18 cellular contexts compared by ENCODE assay signal in genomic region chr4:156799121-156799589, GRCh38.
A peak's percentile ranks its signal among the peaks of the same experiment; 100 is the strongest.
DNase-seq lines count a peak whose midpoint lies in the region; ATAC-seq and TF ChIP-seq lines count a peak whose summit lies in the region.
"Had no signal": no experiment of that assay in that cellular context is flagged by ENCODE, and none has a peak within 500 bp of the region (broad histone marks: within the 10 kb centered on the region; RNA-seq: fewer than 3 reads in every experiment).

No MANE protein-coding gene starts in this region.

- H4K20me1 ChIP-seq in fibroblast of lung (ENCODE audit: control insufficient read depth, extremely low read depth, insufficient read depth, low read length), result no peaks in the 10 kb centered on the region

- no peaks in the 10 kb centered on the region for H3K9me3 ChIP-seq in fibroblast of lung (ENCODE audit: control insufficient read depth, insufficient read depth, low read depth, low read length)
- H3K9me3 ChIP-seq: BE2C, sigmoid colon had no signal

- H3K4me1 ChIP-seq in fibroblast of lung (ENCODE audit: control insufficient read depth, extremely low read depth, insufficient read depth, low read length), result peaks cover 3% of the 10 kb centered on the region
- H3K4me1 ChIP-seq: BE2C had no signal

- H2AFZ ChIP-seq in fibroblast of lung (ENCODE audit: low read length), result no peak overlapping the region

- no peak overlapping the region for H3K4me2 ChIP-seq in fibroblast of lung (ENCODE audit: extremely low read depth, insufficient read depth, low read length)

- H3K27me3 ChIP-seq in fibroblast of lung (ENCODE audit: control insufficient read depth, insufficient read depth, low read length), result no peaks in the 10 kb centered on the region
- H3K27me3 ChIP-seq: BE2C, sigmoid colon had no signal

- H3K36me3 ChIP-seq in fibroblast of lung (ENCODE audit: control insufficient read depth, insufficient read depth, low read length), result peaks cover 2% of the 10 kb centered on the region
- H3K36me3 ChIP-seq: BE2C, sigmoid colon, WERI-Rb-1 had no signal

- CTCF ChIA-PET in RWPE1 (lab: Yijun Ruan, JAX), result no interaction called here

- POLR2A ChIA-PET in RWPE1 (lab: Yijun Ruan, JAX; ENCODE audit: low non-redundant PET), result no interaction called here

- H3K4me3 ChIP-seq in fibroblast of lung (replicated peaks in 1 of 4; ENCODE audit: control extremely low read depth in 1 of 4, insufficient read depth in 1 of 4, low read depth in 3 of 4, low read length in 4 of 4), result no peak overlapping the region
- H3K4me3 ChIP-seq: sigmoid colon had no signal

- H3K79me2 ChIP-seq in fibroblast of lung (ENCODE audit: control insufficient read depth, insufficient read depth, low read length), result peaks cover 2% of the 10 kb centered on the region

- ATAC-seq in HG03196 (IDR thresholded peaks at IDR 0.05; ENCODE audit: unreplicated experiment), result no peak
- ATAC-seq in HG02884 (IDR thresholded peaks at IDR 0.05; ENCODE audit: unreplicated experiment), result no peak
- ATAC-seq in HG02870 (IDR thresholded peaks at IDR 0.05; ENCODE audit: unreplicated experiment), result no peak
- ATAC-seq: HCT116 had no signal

- DNase-seq in GM04504 (ENCODE audit: low read depth), result peak; percentile 27
- peak; percentile 50 for DNase-seq in RWPE1 (ENCODE audit: low spot score)
- peak; percentile 57 to 66 for DNase-seq in fibroblast of lung (ENCODE audit: low read depth in 2 of 2)
- DNase-seq in renal cortical epithelial cell (ENCODE audit: low read depth), result peak; percentile 45
- DNase-seq in NCI-H2081 treated with DMSO at 0.1 percent for 48 hours (lab: John Stamatoyannopoulos, UW), result no peak
- DNase-seq: BE2C; DMS153; Karpas-422; NCI-H1694; NCI-H524; sigmoid colon; stimulated activated CD4-positive, alpha-beta T cell treated with anti-CD3 and anti-CD28 coated beads, Interleukin-4, amount 100 ng/mL, for 24 hours; WERI-Rb-1 had no signal

- TF ChIP-seq CTCF in RWPE1 (conservative IDR thresholded peaks at IDR 0.05; ENCODE audit: low read depth), result no peak
- TF ChIP-seq CTCF in fibroblast of lung (conservative IDR thresholded peaks at IDR 0.05 in 1 of 2, IDR thresholded peaks at IDR 0.05 in 1 of 2; ENCODE audit: low read depth in 1 of 2, low read length in 2 of 2), result no peak

- no peak overlapping the region for H3K27ac ChIP-seq in RWPE1
- H3K27ac ChIP-seq in fibroblast of lung (ENCODE audit: insufficient read depth, low read length), result no peak overlapping the region
- H3K27ac ChIP-seq: HL-60, sigmoid colon, WERI-Rb-1 had no signal

- no peak overlapping the region for H3K9ac ChIP-seq in fibroblast of lung (ENCODE audit: insufficient read depth, low read length)
